ENCODE assay signal across 8 cellular contexts in genomic region chr1:24704411-24705259, GRCh38. TPM values are rescaled to one million over a fixed set of nuclear protein-coding genes. Genes with fewer than 3 reads are reported as not detected.
DNase-seq lines count a peak whose midpoint lies in the region; ATAC-seq and TF ChIP-seq lines count a peak whose summit lies in the region.

No MANE protein-coding gene starts in this region.

- no peak for TF ChIP-seq CTCF in WTC11 (IDR thresholded peaks at IDR 0.05)
- TF ChIP-seq CTCF in thoracic aorta (IDR thresholded peaks at IDR 0.05): no peak
- no peak for TF ChIP-seq CTCF in omental fat pad (IDR thresholded peaks at IDR 0.05)

- no peaks in the 10 kb centered on the region for H3K36me3 ChIP-seq in thoracic aorta

- H3K4me3 ChIP-seq in thoracic aorta: peak overlapping the region; percentile 10

- H3K9me3 Mint-ChIP-seq in activated naive CD4-positive, alpha-beta T cell treated with anti-CD3 and anti-CD28 coated beads, Interleukin-2, amount 10 ng/mL, durations not matched to agents 7 days and 5 days: no peaks in the 10 kb centered on the region
- H3K9me3 Mint-ChIP-seq in activated naive CD4-positive, alpha-beta T cell treated with anti-CD3 and anti-CD28 coated beads, Interleukin-2, amount 50 U/mL, for 72 hours: no peaks in the 10 kb centered on the region
- H3K9me3 Mint-ChIP-seq in WTC11: no peaks in the 10 kb centered on the region

- H3K4me1 Mint-ChIP-seq in activated naive CD4-positive, alpha-beta T cell treated with anti-CD3 and anti-CD28 coated beads, Interleukin-2, amount 10 ng/mL, durations not matched to agents 7 days and 5 days: peaks cover 28% of the 10 kb centered on the region
- H3K4me1 Mint-ChIP-seq in WTC11: peaks cover 33% of the 10 kb centered on the region

- no peak overlapping the region for H3K4me3 Mint-ChIP-seq in activated naive CD4-positive, alpha-beta T cell treated with anti-CD3 and anti-CD28 coated beads, Interleukin-2, amount 10 ng/mL, durations not matched to agents 7 days and 5 days
- no peak overlapping the region for H3K4me3 Mint-ChIP-seq in WTC11

- no peak for ATAC-seq in activated naive CD4-positive, alpha-beta T cell treated with anti-CD3 and anti-CD28 coated beads, Interleukin-2, amount 50 U/mL, for 72 hours
- no peak for ATAC-seq in WTC11
- no peak for ATAC-seq in thoracic aorta (ENCODE audit: insufficient number of reproducible peaks, low FRiP score, low read depth)
- no peak for ATAC-seq in omental fat pad (ENCODE audit: low FRiP score)
- no peak for ATAC-seq in HG03520 (IDR thresholded peaks at IDR 0.05; ENCODE audit: unreplicated experiment)

- DNase-seq in activated naive CD4-positive, alpha-beta T cell treated with anti-CD3 and anti-CD28 coated beads, Interleukin-2, amount 10 ng/mL, durations not matched to agents 7 days and 5 days: no peak
- no peak for DNase-seq in activated naive CD4-positive, alpha-beta T cell treated with anti-CD3 and anti-CD28 coated beads, Interleukin-2, amount 50 U/mL, for 72 hours (ENCODE audit: low spot score in 2 of 2)
- DNase-seq in WTC11 (ENCODE audit: low spot score) (peak; percentile 23), iris pigment epithelial cell (ENCODE audit: low read depth) (peak; percentile 77), thoracic aorta (ENCODE audit: low spot score) (no peak), omental fat pad (ENCODE audit: low spot score) (no peak), SKM-1 (lab: John Stamatoyannopoulos, UW; ENCODE audit: unreplicated experiment) (no peak)

- POLR2A ChIA-PET in WTC11 (lab: Charles Lee): interaction anchor here (0.5 to 1.5 kb wide), 2 partner anchors 40 to 122 kb away, joined by 3 to 9 read pairs; partner anchors contain the start of gene CLIC4

- peaks cover 25% of the 10 kb centered on the region for H3K27me3 Mint-ChIP-seq in activated naive CD4-positive, alpha-beta T cell treated with anti-CD3 and anti-CD28 coated beads, Interleukin-2, amount 10 ng/mL, durations not matched to agents 7 days and 5 days
- H3K27me3 Mint-ChIP-seq in WTC11 (ENCODE audit: low read depth): peaks cover 2% of the 10 kb centered on the region; the same call in 1 of the 2 replicates

- no peaks in the 10 kb centered on the region for H3K9me3 ChIP-seq in thoracic aorta

- CTCF ChIA-PET in activated naive CD4-positive, alpha-beta T cell treated with anti-CD3 and anti-CD28 coated beads, Interleukin-2, amount 10 ng/mL, durations not matched to agents 7 days and 5 days (lab: Charles Lee): no interaction called here
- CTCF ChIA-PET in WTC11 (lab: Charles Lee): interaction anchor here (0.6 to 2.8 kb wide), 8 partner anchors 16 to 1765 kb away, joined by 3 to 15 read pairs (median 6); partner anchors contain the start of gene CLIC4

- H3K27ac Mint-ChIP-seq in activated naive CD4-positive, alpha-beta T cell treated with anti-CD3 and anti-CD28 coated beads, Interleukin-2, amount 10 ng/mL, durations not matched to agents 7 days and 5 days: peak overlapping the region; percentile 75
- no peak overlapping the region for H3K27ac Mint-ChIP-seq in activated naive CD4-positive, alpha-beta T cell treated with anti-CD3 and anti-CD28 coated beads, Interleukin-2, amount 50 U/mL, for 72 hours
- peak overlapping the region; percentile 87; the same call in 1 of the 2 replicates for H3K27ac Mint-ChIP-seq in WTC11

- no peaks in the 10 kb centered on the region for H3K27me3 ChIP-seq in thoracic aorta (replicated peaks; ENCODE audit: insufficient read depth)

- no peak overlapping the region for H3K27ac ChIP-seq in thoracic aorta

- no peaks in the 10 kb centered on the region for H3K36me3 Mint-ChIP-seq in activated naive CD4-positive, alpha-beta T cell treated with anti-CD3 and anti-CD28 coated beads, Interleukin-2, amount 10 ng/mL, durations not matched to agents 7 days and 5 days
- H3K36me3 Mint-ChIP-seq in activated naive CD4-positive, alpha-beta T cell treated with anti-CD3 and anti-CD28 coated beads, Interleukin-2, amount 50 U/mL, for 72 hours: no peaks in the 10 kb centered on the region
- H3K36me3 Mint-ChIP-seq in WTC11: no peaks in the 10 kb centered on the region

- H3K4me1 ChIP-seq in thoracic aorta (ENCODE audit: control insufficient read depth in 1 of 2, low read depth in 2 of 2): peaks cover 0 to 10% of the 10 kb centered on the region in 2 donors

TF ChIP-seq in WTC11, 78 proteins besides CTCF, POLR2A, EP300 and RAD21:
- TF ChIP-seq SMAD3 (CRISPR knock-in tag; IDR thresholded peaks at IDR 0.05; ENCODE audit: borderline replicate concordance) (no peak), RORB (CRISPR knock-in tag; IDR thresholded peaks at IDR 0.05) (no peak), OVOL2 (CRISPR knock-in tag; IDR thresholded peaks at IDR 0.05; ENCODE audit: borderline replicate concordance) (no peak), E2F1 (CRISPR knock-in tag; IDR thresholded peaks at IDR 0.05) (no peak), GTF2I (CRISPR knock-in tag; conservative IDR thresholded peaks at IDR 0.05) (peak; percentile 79; the same call in 1 of the 2 replicates)

RNA-seq across cellular contexts. Expression of gene CLIC4, which starts 40.6 kb away (rescaled TPM):
- total RNA-seq in activated naive CD4-positive, alpha-beta T cell treated with anti-CD3 and anti-CD28 coated beads, Interleukin-2, amount 50 U/mL, for 72 hours: 10 to 100 TPM; 16.2 to 30.0 TPM
- total RNA-seq in WTC11 (2021) (248 to 262 TPM (median 260 TPM) in 3 replicates), thoracic aorta (100 to 1,000 TPM; 740 to 777 TPM), omental fat pad (100 to 1,000 TPM; 205 to 309 (median 292) TPM)

Comparison
In these comparisons a context has a peak if more than half of its experiments do, and no peak if none do; other contexts are left out.
1. H3K27ac Mint-ChIP-seq: peak in activated naive CD4-positive, alpha-beta T cell treated with anti-CD3 and anti-CD28 coated beads, Interleukin-2, amount 10 ng/mL, durations not matched to agents 7 days and 5 days (single experiment) and WTC11 (single experiment); none in activated naive CD4-positive, alpha-beta T cell treated with anti-CD3 and anti-CD28 coated beads, Interleukin-2, amount 50 U/mL, for 72 hours (0 of 2).
2. DNase-seq: peak in WTC11 (single experiment) and iris pigment epithelial cell (single experiment); none in activated naive CD4-positive, alpha-beta T cell treated with anti-CD3 and anti-CD28 coated beads, Interleukin-2, amount 10 ng/mL, durations not matched to agents 7 days and 5 days (single experiment), activated naive CD4-positive, alpha-beta T cell treated with anti-CD3 and anti-CD28 coated beads, Interleukin-2, amount 50 U/mL, for 72 hours (0 of 2), thoracic aorta (single experiment), omental fat pad (single experiment) and SKM-1 (single experiment).